15 cellular contexts compared by ENCODE assay signal in the genomic region with DNA sequence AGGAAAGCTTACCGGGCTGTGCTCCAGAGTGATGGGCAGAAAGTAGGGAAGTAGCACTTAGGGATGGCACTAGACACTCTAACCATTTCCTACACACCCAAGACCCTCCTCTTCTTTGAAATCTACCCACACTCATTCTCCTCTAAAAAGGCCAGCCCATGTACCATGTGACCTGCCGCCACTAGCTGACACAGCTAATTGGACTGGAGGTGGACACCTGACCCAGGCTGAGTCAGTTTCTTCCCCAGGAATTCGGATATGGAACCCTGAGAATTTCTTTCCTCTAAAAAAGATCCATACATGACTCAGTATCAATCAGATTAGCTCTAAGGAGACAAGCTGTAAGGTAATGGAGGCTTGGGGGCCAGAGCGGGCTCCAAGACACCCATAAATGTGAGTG.
DNase-seq lines count a peak whose midpoint lies in the region; ATAC-seq and TF ChIP-seq lines count a peak whose summit lies in the region.
"Had no signal": no experiment of that assay in that cellular context is flagged by ENCODE, and none has a peak within 500 bp of the region (broad histone marks: within the 10 kb centered on the region; RNA-seq: fewer than 3 reads in every experiment).

No MANE protein-coding gene starts in this region.

- H4K5ac ChIP-seq in IMR-90 (ENCODE audit: low read depth, low read length): no peak overlapping the region

- H2AK9ac ChIP-seq in IMR-90 (replicated peaks; ENCODE audit: low read depth, low read length, poor library complexity): no peak overlapping the region

- H3K27me3 ChIP-seq in IMR-90 (ENCODE audit: control insufficient read depth, insufficient read depth, low read length) (peaks cover under 1% of the 10 kb centered on the region; the same call in 1 of the 2 replicates), esophagus muscularis mucosa (peaks cover 0 to 3% (median 0%) of the 10 kb centered on the region in 4 donors), thymus (ENCODE audit: control insufficient read depth, insufficient read depth) (no peaks in the 10 kb centered on the region), Caco-2 (replicated peaks; ENCODE audit: control insufficient read depth, insufficient read depth, low read length) (no peaks in the 10 kb centered on the region)
- H3K27me3 ChIP-seq: BLaER1 treated with 17β-estradiol and CSF1 and Interleukin-3, amounts not matched to agents 10 nM and 100 nM had no signal

- H3K36me3 ChIP-seq in IMR-90 (ENCODE audit: control insufficient read depth, insufficient read depth, low read length) (no peaks in the 10 kb centered on the region), esophagus muscularis mucosa (no peaks in the 10 kb centered on the region), thymus (ENCODE audit: control insufficient read depth, insufficient read depth) (no peaks in the 10 kb centered on the region), Caco-2 (ENCODE audit: control insufficient read depth, insufficient read depth, low read length) (no peaks in the 10 kb centered on the region)
- H3K36me3 ChIP-seq: BLaER1 treated with 17β-estradiol and CSF1 and Interleukin-3, amounts not matched to agents 10 nM and 100 nM had no signal

- H2BK15ac ChIP-seq in IMR-90 (ENCODE audit: low read depth, low read length): no peak overlapping the region

- POLR2A ChIA-PET in IMR-90 (lab: Charles Lee; ENCODE audit: unreplicated experiment): no interaction called here
- POLR2A ChIA-PET in Caco-2 (lab: Charles Lee): no interaction called here

- H3K9ac ChIP-seq in IMR-90 (ENCODE audit: low read depth, low read length): no peak overlapping the region
- H3K9ac ChIP-seq: BLaER1 treated with 17β-estradiol and CSF1 and Interleukin-3, amounts not matched to agents 10 nM and 100 nM had no signal

- intact Hi-C loops in IMR-90 (cut with micrococcal nuclease) (loop anchor here (5.0 kb wide), 1 partner anchor 162 kb away; no protein-coding TSS in a partner anchor), esophagus muscularis mucosa (cut with DNase I) (no loop called here), Caco-2 (cut with micrococcal nuclease; ENCODE audit: unreplicated experiment) (no loop called here)

- H2AK5ac ChIP-seq in IMR-90 (ENCODE audit: low read depth, low read length): no peak overlapping the region

- H3K4me1 ChIP-seq in IMR-90 (ENCODE audit: control insufficient read depth, insufficient read depth, low read length) (no peaks in the 10 kb centered on the region), esophagus muscularis mucosa (no peaks in the 10 kb centered on the region), thymus (ENCODE audit: control insufficient read depth, insufficient read depth, low read length) (no peaks in the 10 kb centered on the region), Caco-2 (no peaks in the 10 kb centered on the region)

- no peak overlapping the region for H3K4ac ChIP-seq in IMR-90 (ENCODE audit: low read depth, low read length)

- no peak overlapping the region for H4K8ac ChIP-seq in IMR-90 (ENCODE audit: low read depth in 2 of 2, low read length in 2 of 2)

- no peak for TF ChIP-seq RAD21 in IMR-90 (IDR thresholded peaks at IDR 0.05; ENCODE audit: low read length)

- TF ChIP-seq EP300 in esophagus muscularis mucosa (IDR thresholded peaks at IDR 0.05): no peak

- no peak overlapping the region for H2BK120ac ChIP-seq in IMR-90 (ENCODE audit: low read depth, low read length)

- in situ Hi-C loops in IMR-90 (cut with MboI; ENCODE audit: low sequenced_read_pairs): no loop called here

- H3K18ac ChIP-seq in IMR-90 (ENCODE audit: low read depth, low read length): no peak overlapping the region

- H3K27ac ChIP-seq in IMR-90 (ENCODE audit: insufficient read depth, low read length) (no peak overlapping the region), esophagus muscularis mucosa (replicated peaks in 1 of 4) (no peak overlapping the region), thymus (ENCODE audit: low read depth) (peak overlapping the region; percentile 3)
- H3K27ac ChIP-seq: BLaER1 treated with 17β-estradiol and CSF1 and Interleukin-3, amounts not matched to agents 10 nM and 100 nM; C4-2B had no signal

- CTCF ChIA-PET in IMR-90 (lab: Yijun Ruan, JAX) (no interaction called here), Caco-2 (lab: Charles Lee) (interaction anchor here (0.7 kb wide), 1 partner anchor 273 kb away, joined by 3 read pairs; no protein-coding TSS in a partner anchor)

- H3K9me3 ChIP-seq in IMR-90 (ENCODE audit: control insufficient read depth, insufficient read depth, low read length): no peaks in the 10 kb centered on the region
- H3K9me3 ChIP-seq in esophagus muscularis mucosa: no peaks in the 10 kb centered on the region
- no peaks in the 10 kb centered on the region for H3K9me3 ChIP-seq in thymus (ENCODE audit: control insufficient read depth)
- no peaks in the 10 kb centered on the region for H3K9me3 ChIP-seq in Caco-2
- H3K9me3 ChIP-seq: BLaER1 treated with 17β-estradiol and CSF1 and Interleukin-3, amounts not matched to agents 10 nM and 100 nM had no signal

- H4K91ac ChIP-seq in IMR-90 (ENCODE audit: insufficient read depth, low read depth, low read length): no peak overlapping the region

- H3K4me2 ChIP-seq in IMR-90 (ENCODE audit: low read depth, low read length): no peak overlapping the region
- H3K4me2 ChIP-seq: BLaER1 treated with 17β-estradiol and CSF1 and Interleukin-3, amounts not matched to agents 10 nM and 100 nM had no signal

- H3K27ac Mint-ChIP-seq in Caco-2 (ENCODE audit: unreplicated experiment): no peak overlapping the region
- H3K27ac Mint-ChIP-seq: B cell; CD4-positive, alpha-beta T cell; CD8-positive, alpha-beta T cell had no signal

- no peak overlapping the region for H2AFZ ChIP-seq in IMR-90 (replicated peaks; ENCODE audit: low read length, poor library complexity)

- BruUV-seq in IMR-90 (replicated peaks; lab: Mats Ljungman, UMichigan): no TSS peak
- BruUV-seq in Caco-2 (replicated peaks; lab: Mats Ljungman, UMichigan): no TSS peak

- no peak overlapping the region for H2BK5ac ChIP-seq in IMR-90 (ENCODE audit: low read depth, low read length, poor library complexity, severe bottlenecking)

- dilution Hi-C loops in IMR-90 (cut with HindIII; ENCODE audit: low sequenced_read_pairs, unreplicated experiment): no loop called here

- H3K79me1 ChIP-seq in IMR-90 (ENCODE audit: low read depth in 1 of 2, low read length in 2 of 2): no peaks in the 10 kb centered on the region

- no CpG with 5 or more reads among the region's 4 CpGs for WGBS in IMR-90 (ENCODE audit: extremely low coverage in 2 of 2, insufficient read length in 1 of 2), 2 experiments
- WGBS in esophagus muscularis mucosa: 91% methylated on average over 4 of the region's 4 CpGs
- 97% methylated on average over 4 of the region's 4 CpGs for WGBS in thymus

- peaks cover 7% of the 10 kb centered on the region; the same call in 1 of the 2 replicates for H3K9me1 ChIP-seq in IMR-90 (ENCODE audit: insufficient read depth, low read length)

- H3K27me3 Mint-ChIP-seq in Caco-2 (ENCODE audit: insufficient read depth, unreplicated experiment): peaks cover 8% of the 10 kb centered on the region
- H3K27me3 Mint-ChIP-seq: CD4-positive, alpha-beta T cell had no signal

- no peak overlapping the region for H3K56ac ChIP-seq in IMR-90 (ENCODE audit: extremely low read depth, insufficient read depth, low read length)

- no peaks in the 10 kb centered on the region for H3K9me3 Mint-ChIP-seq in Caco-2 (ENCODE audit: unreplicated experiment)
- H3K9me3 Mint-ChIP-seq: CD4-positive, alpha-beta T cell; CD8-positive, alpha-beta T cell had no signal

- no peak overlapping the region for H2BK20ac ChIP-seq in IMR-90 (ENCODE audit: low read depth, low read length)

- H3K23ac ChIP-seq in IMR-90 (ENCODE audit: low read depth, low read length): no peak overlapping the region

- TF ChIP-seq CTCF in IMR-90 (conservative IDR thresholded peaks at IDR 0.05; ENCODE audit: low read depth, low read length): no peak
- no peak for TF ChIP-seq CTCF in esophagus muscularis mucosa (IDR thresholded peaks at IDR 0.05)
- TF ChIP-seq CTCF in Caco-2 (IDR thresholded peaks at IDR 0.05; ENCODE audit: insufficient read depth in 1 of 2, low read depth in 1 of 2, low read length in 1 of 2, severe bottlenecking in 1 of 2, unreplicated experiment in 1 of 2): no peak

- H3K4me3 Mint-ChIP-seq in Caco-2 (ENCODE audit: unreplicated experiment): no peak overlapping the region
- H3K4me3 Mint-ChIP-seq: B cell; CD4-positive, alpha-beta T cell; CD8-positive, alpha-beta T cell had no signal

- no peaks in the 10 kb centered on the region for H4K20me1 ChIP-seq in IMR-90 (ENCODE audit: insufficient read depth, low read length)
- H4K20me1 ChIP-seq: BLaER1 treated with 17β-estradiol and CSF1 and Interleukin-3, amounts not matched to agents 10 nM and 100 nM had no signal

- H3K14ac ChIP-seq in IMR-90 (replicated peaks; ENCODE audit: low read depth, low read length): no peak overlapping the region

- no peaks in the 10 kb centered on the region for H3K36me3 Mint-ChIP-seq in Caco-2 (ENCODE audit: insufficient read depth, unreplicated experiment)
- H3K36me3 Mint-ChIP-seq: CD8-positive, alpha-beta T cell had no signal

- H3K4me1 Mint-ChIP-seq in Caco-2 (ENCODE audit: low read depth, unreplicated experiment): no peaks in the 10 kb centered on the region
- H3K4me1 Mint-ChIP-seq: B cell had no signal

- no peak for DNase-seq in IMR-90
- peak; percentile 85 for DNase-seq in esophagus muscularis mucosa (ENCODE audit: extremely low spot score)
- DNase-seq in HCEC 1CT: no peak
- no peak for DNase-seq in Caco-2
- DNase-seq in OCI-M1 (lab: John Stamatoyannopoulos, UW): no peak
- DNase-seq: 8988T; AML-193; CD4-positive, alpha-beta T cell; CD8-positive, alpha-beta T cell; DMS79 treated with DMSO at 0.1 percent for 48 hours; GF-D8 had no signal

- TF ChIP-seq POLR2A in IMR-90 (IDR thresholded peaks at IDR 0.05; ENCODE audit: low read depth, low read length) (no peak), esophagus muscularis mucosa (IDR thresholded peaks at IDR 0.05; ENCODE audit: low read depth) (no peak)

- no peak overlapping the region for H3K4me3 ChIP-seq in IMR-90 (ENCODE audit: insufficient read depth, low read depth, low read length)
- H3K4me3 ChIP-seq in esophagus muscularis mucosa: no peak overlapping the region
- no peak overlapping the region for H3K4me3 ChIP-seq in thymus (ENCODE audit: low read length)
- H3K4me3 ChIP-seq in Caco-2 (ENCODE audit: low read depth, low read length): no peak overlapping the region
- H3K4me3 ChIP-seq: BLaER1 treated with 17β-estradiol and CSF1 and Interleukin-3, amounts not matched to agents 10 nM and 100 nM had no signal

- ATAC-seq in IMR-90 (ENCODE audit: low read depth): no peak
- ATAC-seq: CD8-positive, alpha-beta T cell had no signal

TF ChIP-seq in IMR-90, 13 proteins besides CTCF, POLR2A, EP300 and RAD21 (continues in another document):
- TF ChIP-seq, protein P1, sequence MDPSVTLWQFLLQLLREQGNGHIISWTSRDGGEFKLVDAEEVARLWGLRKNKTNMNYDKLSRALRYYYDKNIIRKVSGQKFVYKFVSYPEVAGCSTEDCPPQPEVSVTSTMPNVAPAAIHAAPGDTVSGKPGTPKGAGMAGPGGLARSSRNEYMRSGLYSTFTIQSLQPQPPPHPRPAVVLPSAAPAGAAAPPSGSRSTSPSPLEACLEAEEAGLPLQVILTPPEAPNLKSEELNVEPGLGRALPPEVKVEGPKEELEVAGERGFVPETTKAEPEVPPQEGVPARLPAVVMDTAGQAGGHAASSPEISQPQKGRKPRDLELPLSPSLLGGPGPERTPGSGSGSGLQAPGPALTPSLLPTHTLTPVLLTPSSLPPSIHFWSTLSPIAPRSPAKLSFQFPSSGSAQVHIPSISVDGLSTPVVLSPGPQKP (IDR thresholded peaks at IDR 0.05; ENCODE audit: borderline replicate concordance, low read depth, low read length): no peak
